1 cellular context compared by ENCODE assay signal in the genomic region with DNA sequence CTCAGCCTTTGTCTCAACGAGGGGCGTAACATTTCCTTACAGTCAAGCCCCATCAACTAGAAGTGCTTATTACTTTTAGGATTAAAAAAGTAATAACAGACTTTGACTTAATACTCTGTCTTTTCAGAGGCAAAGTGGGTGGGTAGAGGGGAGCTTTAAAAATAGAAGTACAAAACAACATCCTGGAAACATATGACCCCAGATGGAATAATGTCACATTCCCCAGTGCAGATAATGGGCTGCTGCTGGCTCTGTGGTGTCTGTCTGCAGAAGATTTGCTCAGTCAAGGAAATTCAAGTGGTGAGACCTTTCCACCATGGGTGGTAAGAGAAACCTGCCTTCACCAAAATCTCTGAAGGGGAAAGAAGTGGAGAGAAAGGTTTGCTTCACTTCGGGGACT.
TF ChIP-seq lines count a peak whose summit lies in the region.

No MANE protein-coding gene starts in this region.

TF ChIP-seq in GM23338, 12 proteins besides CTCF, POLR2A, EP300 and RAD21 (continued from another document):
- TF ChIP-seq ZNF462 (CRISPR knock-in tag; IDR thresholded peaks at IDR 0.05): no peak
